In the genomic region with DNA sequence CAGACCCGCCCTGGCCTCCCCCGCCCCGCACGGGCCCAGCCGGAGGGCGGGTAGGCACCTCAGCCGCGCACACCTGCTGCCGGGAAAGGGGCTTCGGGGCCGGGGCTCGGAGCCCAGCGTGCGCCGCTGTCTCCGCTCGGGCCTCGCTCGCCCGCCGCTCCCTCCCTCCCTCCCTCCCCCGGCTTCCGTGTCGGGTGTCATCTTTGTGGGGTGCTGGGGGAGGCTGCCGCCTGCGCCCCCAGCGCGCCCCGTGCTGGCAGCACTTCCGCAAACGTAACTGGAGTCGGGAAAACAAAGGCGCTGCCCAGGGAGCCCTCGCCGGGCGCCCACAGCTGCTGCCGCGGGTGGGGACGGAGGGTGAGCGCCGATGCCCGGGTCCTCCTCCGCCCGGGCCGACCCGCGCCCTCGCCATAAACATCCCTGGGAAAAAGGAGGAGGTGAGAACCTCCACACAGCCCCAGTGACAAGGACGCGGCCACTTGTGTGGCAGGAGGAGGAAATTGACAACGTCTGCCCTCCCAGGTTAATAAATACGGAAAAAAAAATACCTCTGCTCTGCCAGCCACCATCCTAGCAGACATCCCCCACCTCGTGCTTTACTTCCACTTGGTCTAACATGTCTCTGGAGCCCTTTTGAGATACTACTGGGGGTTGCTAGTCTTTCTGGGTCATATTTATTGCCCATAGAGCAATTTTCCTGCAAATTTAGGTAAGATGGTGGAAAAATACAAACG, we compare ENCODE assay signal across 1 cellular context.
TF ChIP-seq lines count a peak whose summit lies in the region.

No MANE protein-coding gene starts in this region.

TF ChIP-seq in HepG2, 621 proteins besides CTCF, POLR2A, EP300 and RAD21 (continued from another document and continues in another):
- TF ChIP-seq, protein P1, sequence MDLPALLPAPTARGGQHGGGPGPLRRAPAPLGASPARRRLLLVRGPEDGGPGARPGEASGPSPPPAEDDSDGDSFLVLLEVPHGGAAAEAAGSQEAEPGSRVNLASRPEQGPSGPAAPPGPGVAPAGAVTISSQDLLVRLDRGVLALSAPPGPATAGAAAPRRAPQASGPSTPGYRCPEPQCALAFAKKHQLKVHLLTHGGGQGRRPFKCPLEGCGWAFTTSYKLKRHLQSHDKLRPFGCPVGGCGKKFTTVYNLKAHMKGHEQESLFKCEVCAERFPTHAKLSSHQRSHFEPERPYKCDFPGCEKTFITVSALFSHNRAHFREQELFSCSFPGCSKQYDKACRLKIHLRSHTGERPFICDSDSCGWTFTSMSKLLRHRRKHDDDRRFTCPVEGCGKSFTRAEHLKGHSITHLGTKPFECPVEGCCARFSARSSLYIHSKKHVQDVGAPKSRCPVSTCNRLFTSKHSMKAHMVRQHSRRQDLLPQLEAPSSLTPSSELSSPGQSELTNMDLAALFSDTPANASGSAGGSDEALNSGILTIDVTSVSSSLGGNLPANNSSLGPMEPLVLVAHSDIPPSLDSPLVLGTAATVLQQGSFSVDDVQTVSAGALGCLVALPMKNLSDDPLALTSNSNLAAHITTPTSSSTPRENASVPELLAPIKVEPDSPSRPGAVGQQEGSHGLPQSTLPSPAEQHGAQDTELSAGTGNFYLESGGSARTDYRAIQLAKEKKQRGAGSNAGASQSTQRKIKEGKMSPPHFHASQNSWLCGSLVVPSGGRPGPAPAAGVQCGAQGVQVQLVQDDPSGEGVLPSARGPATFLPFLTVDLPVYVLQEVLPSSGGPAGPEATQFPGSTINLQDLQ (CRISPR knock-in tag; IDR thresholded peaks at IDR 0.05) = no peak
- TF ChIP-seq LCORL (IDR thresholded peaks at IDR 0.05) (no peak), LCORL (CRISPR knock-in tag; IDR thresholded peaks at IDR 0.05) (no peak), PAF1 (CRISPR knock-in tag; IDR thresholded peaks at IDR 0.05) (no peak), ZC3H4 (CRISPR knock-in tag; IDR thresholded peaks at IDR 0.05; ENCODE audit: borderline replicate concordance) (no peak), ZNF33B (CRISPR knock-in tag; IDR thresholded peaks at IDR 0.05) (no peak), LBX2 (CRISPR knock-in tag; IDR thresholded peaks at IDR 0.05; ENCODE audit: borderline replicate concordance) (no peak), MEF2D (CRISPR knock-in tag; IDR thresholded peaks at IDR 0.05) (no peak), CHD2 (IDR thresholded peaks at IDR 0.05; ENCODE audit: low read depth, low read length) (no peak), YEATS2 (CRISPR knock-in tag; IDR thresholded peaks at IDR 0.05; ENCODE audit: borderline replicate concordance) (no peak), CHD4 (IDR thresholded peaks at IDR 0.05; ENCODE audit: borderline replicate concordance, low read length) (no peak), DRAP1 (CRISPR knock-in tag; IDR thresholded peaks at IDR 0.05) (no peak), ETV5 (CRISPR knock-in tag; IDR thresholded peaks at IDR 0.05; ENCODE audit: borderline replicate concordance) (no peak; the same call in 1 of the 2 replicates), CCAR2 (optimal IDR thresholded peaks at IDR 0.05; ENCODE audit: low read depth, low read length) (no peak), USF2 (IDR thresholded peaks at IDR 0.05; ENCODE audit: low read depth, low read length) (no peak), USF2 (CRISPR knock-in tag; IDR thresholded peaks at IDR 0.05; ENCODE audit: borderline replicate concordance) (no peak), SSRP1 (CRISPR knock-in tag; IDR thresholded peaks at IDR 0.05) (no peak), ZNF407 (CRISPR knock-in tag; IDR thresholded peaks at IDR 0.05; ENCODE audit: not compliant biosample characterization) (no peak), ZNF557 (CRISPR knock-in tag; IDR thresholded peaks at IDR 0.05) (no peak), AKAP8 (CRISPR knock-in tag; IDR thresholded peaks at IDR 0.05) (no peak), ZNF576 (CRISPR knock-in tag; IDR thresholded peaks at IDR 0.05) (no peak), ZMAT3 (CRISPR knock-in tag; conservative IDR thresholded peaks at IDR 0.05) (0 out of 2 replicates have a peak, but pooled peaks have one; percentile 51), ZNF552 (CRISPR knock-in tag; IDR thresholded peaks at IDR 0.05; ENCODE audit: borderline replicate concordance) (no peak), PLRG1 (conservative IDR thresholded peaks at IDR 0.05) (no peak), KAT8 (CRISPR knock-in tag; IDR thresholded peaks at IDR 0.05) (peak; percentile 18; the same call in 1 of the 2 replicates), NFIC (IDR thresholded peaks at IDR 0.05; ENCODE audit: low read length) (no peak), DNMT3B (CRISPR knock-in tag; conservative IDR thresholded peaks at IDR 0.05) (no peak), JARID2 (CRISPR knock-in tag; IDR thresholded peaks at IDR 0.05; ENCODE audit: insufficient replicate concordance) (no peak), ZHX1 (CRISPR knock-in tag; IDR thresholded peaks at IDR 0.05; ENCODE audit: low read depth) (no peak), ZNF550 (CRISPR knock-in tag; IDR thresholded peaks at IDR 0.05; ENCODE audit: borderline replicate concordance) (no peak), FOSL1 (CRISPR knock-in tag; IDR thresholded peaks at IDR 0.05; ENCODE audit: borderline replicate concordance) (no peak)
- TF ChIP-seq, protein P2, sequence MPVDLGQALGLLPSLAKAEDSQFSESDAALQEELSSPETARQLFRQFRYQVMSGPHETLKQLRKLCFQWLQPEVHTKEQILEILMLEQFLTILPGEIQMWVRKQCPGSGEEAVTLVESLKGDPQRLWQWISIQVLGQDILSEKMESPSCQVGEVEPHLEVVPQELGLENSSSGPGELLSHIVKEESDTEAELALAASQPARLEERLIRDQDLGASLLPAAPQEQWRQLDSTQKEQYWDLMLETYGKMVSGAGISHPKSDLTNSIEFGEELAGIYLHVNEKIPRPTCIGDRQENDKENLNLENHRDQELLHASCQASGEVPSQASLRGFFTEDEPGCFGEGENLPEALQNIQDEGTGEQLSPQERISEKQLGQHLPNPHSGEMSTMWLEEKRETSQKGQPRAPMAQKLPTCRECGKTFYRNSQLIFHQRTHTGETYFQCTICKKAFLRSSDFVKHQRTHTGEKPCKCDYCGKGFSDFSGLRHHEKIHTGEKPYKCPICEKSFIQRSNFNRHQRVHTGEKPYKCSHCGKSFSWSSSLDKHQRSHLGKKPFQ (CRISPR knock-in tag; IDR thresholded peaks at IDR 0.05; ENCODE audit: insufficient replicate concordance) = no peak
- TF ChIP-seq, protein P3, sequence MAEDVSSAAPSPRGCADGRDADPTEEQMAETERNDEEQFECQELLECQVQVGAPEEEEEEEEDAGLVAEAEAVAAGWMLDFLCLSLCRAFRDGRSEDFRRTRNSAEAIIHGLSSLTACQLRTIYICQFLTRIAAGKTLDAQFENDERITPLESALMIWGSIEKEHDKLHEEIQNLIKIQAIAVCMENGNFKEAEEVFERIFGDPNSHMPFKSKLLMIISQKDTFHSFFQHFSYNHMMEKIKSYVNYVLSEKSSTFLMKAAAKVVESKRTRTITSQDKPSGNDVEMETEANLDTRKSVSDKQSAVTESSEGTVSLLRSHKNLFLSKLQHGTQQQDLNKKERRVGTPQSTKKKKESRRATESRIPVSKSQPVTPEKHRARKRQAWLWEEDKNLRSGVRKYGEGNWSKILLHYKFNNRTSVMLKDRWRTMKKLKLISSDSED (CRISPR knock-in tag; IDR thresholded peaks at IDR 0.05) = no peak; the same call in 1 of the 2 replicates
